Comparison of ENCODE assay signal across 13 cellular contexts in the genomic region with DNA sequence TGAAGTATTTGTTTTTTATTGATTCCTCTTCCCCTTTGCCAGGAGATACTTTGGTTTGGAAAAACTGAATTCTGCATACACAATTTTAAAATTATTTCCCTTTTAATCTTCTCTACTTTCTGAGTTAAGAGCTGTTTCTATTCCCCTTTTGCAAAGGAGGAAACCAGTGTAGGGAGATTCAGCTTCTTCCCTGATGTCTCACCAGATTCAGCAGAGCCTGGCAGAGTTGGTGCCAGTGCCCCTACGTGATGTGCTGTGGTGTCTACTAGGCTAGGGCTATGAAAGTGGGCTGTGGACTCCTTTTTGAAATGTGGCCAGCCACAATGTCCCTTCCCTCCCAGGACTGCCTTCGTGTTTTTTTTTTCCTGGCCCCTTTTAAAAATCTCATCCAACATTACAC. TPM values are rescaled to one million over a fixed set of nuclear protein-coding genes. Genes with fewer than 3 reads are reported as not detected.
DNase-seq lines count a peak whose midpoint lies in the region; TF ChIP-seq lines count a peak whose summit lies in the region.
"Had no signal": no experiment of that assay in that cellular context is flagged by ENCODE, and none has a peak within 500 bp of the region (broad histone marks: within the 10 kb centered on the region; RNA-seq: fewer than 3 reads in every experiment).

No MANE protein-coding gene starts in this region.

- no peaks in the 10 kb centered on the region for H3K36me3 ChIP-seq in neutrophil

- no peak overlapping the region for H3K27ac Mint-ChIP-seq in activated CD4-positive, alpha-beta T cell treated with anti-CD3 and anti-CD28 coated beads, Interleukin-2, amount 10 ng/mL, durations not matched to agents 24 days and 14 days

- TF ChIP-seq CTCF in neutrophil (IDR thresholded peaks at IDR 0.05), result no peak

- no peaks in the 10 kb centered on the region for H3K9me3 ChIP-seq in neutrophil

- no peak overlapping the region for H3K4me3 Mint-ChIP-seq in activated CD4-positive, alpha-beta T cell treated with anti-CD3 and anti-CD28 coated beads, Interleukin-2, amount 10 ng/mL, durations not matched to agents 24 days and 14 days

- H3K27me3 ChIP-seq in neutrophil, result no peaks in the 10 kb centered on the region

- H3K27ac ChIP-seq in angular gyrus (ENCODE audit: low read depth, low read length), result peak overlapping the region; percentile 73
- H3K27ac ChIP-seq in neutrophil, result peak overlapping the region; percentile 10

- H3K36me3 Mint-ChIP-seq in activated CD4-positive, alpha-beta T cell treated with anti-CD3 and anti-CD28 coated beads, Interleukin-2, amount 10 ng/mL, durations not matched to agents 24 days and 14 days (ENCODE audit: low read depth), result peaks cover 37% of the 10 kb centered on the region

- H3K4me3 ChIP-seq in neutrophil (ENCODE audit: low read depth in 1 of 2, low read length in 1 of 2), result no peak overlapping the region

- H3K4me1 Mint-ChIP-seq in activated CD4-positive, alpha-beta T cell treated with anti-CD3 and anti-CD28 coated beads, Interleukin-2, amount 10 ng/mL, durations not matched to agents 24 days and 14 days, result peaks cover 41% of the 10 kb centered on the region

- H3K4me1 ChIP-seq in neutrophil (ENCODE audit: control insufficient read depth in 1 of 2, insufficient read depth in 1 of 2, low read depth in 1 of 2, low read length in 1 of 2), result peaks cover 40 to 43% of the 10 kb centered on the region in 2 experiments

- intact Hi-C loops in activated CD4-positive, alpha-beta T cell treated with anti-CD3 and anti-CD28 coated beads, Interleukin-2, amount 10 ng/mL, durations not matched to agents 24 days and 14 days (cut with micrococcal nuclease), result loop anchor here (5.0 kb wide), 1 partner anchor 472 kb away; the partner anchor contains the start of gene LANCL1

- H3K27me3 Mint-ChIP-seq in activated CD4-positive, alpha-beta T cell treated with anti-CD3 and anti-CD28 coated beads, Interleukin-2, amount 10 ng/mL, durations not matched to agents 24 days and 14 days, result no peaks in the 10 kb centered on the region

- peaks cover 3% of the 10 kb centered on the region for H3K9me3 Mint-ChIP-seq in activated CD4-positive, alpha-beta T cell treated with anti-CD3 and anti-CD28 coated beads, Interleukin-2, amount 10 ng/mL, durations not matched to agents 24 days and 14 days

- peak; percentile 56 for DNase-seq in SIG-M5 treated with dmso at 0.1 percent for 504 hours (lab: John Stamatoyannopoulos, UW; ENCODE audit: unreplicated experiment)
- DNase-seq in SIG-M5 (lab: John Stamatoyannopoulos, UW), result no peak
- peak; percentile 66 for DNase-seq in MV-4-11 (lab: John Stamatoyannopoulos, UW)
- no peak for DNase-seq in stimulated activated CD4-positive, alpha-beta T cell treated with anti-CD3 and anti-CD28 coated beads, Interleukin-4, amount 100 ng/mL, for 24 hours
- no peak for DNase-seq in NCI-H524 (lab: John Stamatoyannopoulos, UW)
- DNase-seq in activated CD4-positive, alpha-beta T cell treated with anti-CD3 and anti-CD28 coated beads, Interleukin-2, amount 10 ng/mL, durations not matched to agents 24 days and 14 days, result no peak
- DNase-seq: activated CD4-positive, alpha-beta T cell treated with anti-CD3 and anti-CD28 coated beads, Interleukin-2, amount 50 U/mL, for 48 hours; DMS153; effector CD8-positive, alpha-beta T cell; NCI-H524 treated with DMSO at 0.1 percent for 48 hours; SW 1271 had no signal

RNA-seq across cellular contexts. Expression of gene RPE, which starts 2.5 kb away (rescaled TPM):
- total RNA-seq in activated CD4-positive, alpha-beta T cell treated with anti-CD3 and anti-CD28 coated beads, Interleukin-2, amount 10 ng/mL, durations not matched to agents 24 days and 14 days, result 61.4 and 64.1 TPM in 2 replicates

Comparison
In these comparisons a context has a peak if more than half of its experiments do, and no peak if none do; other contexts are left out.
1. DNase-seq: peak in SIG-M5 treated with dmso at 0.1 percent for 504 hours (single experiment) and MV-4-11 (single experiment); none in SIG-M5 (single experiment), stimulated activated CD4-positive, alpha-beta T cell treated with anti-CD3 and anti-CD28 coated beads, Interleukin-4, amount 100 ng/mL, for 24 hours (single experiment), NCI-H524 (0 of 2) and activated CD4-positive, alpha-beta T cell treated with anti-CD3 and anti-CD28 coated beads, Interleukin-2, amount 10 ng/mL, durations not matched to agents 24 days and 14 days (single experiment).